ENCODE assay signal across 9 cellular contexts in the genomic region with DNA sequence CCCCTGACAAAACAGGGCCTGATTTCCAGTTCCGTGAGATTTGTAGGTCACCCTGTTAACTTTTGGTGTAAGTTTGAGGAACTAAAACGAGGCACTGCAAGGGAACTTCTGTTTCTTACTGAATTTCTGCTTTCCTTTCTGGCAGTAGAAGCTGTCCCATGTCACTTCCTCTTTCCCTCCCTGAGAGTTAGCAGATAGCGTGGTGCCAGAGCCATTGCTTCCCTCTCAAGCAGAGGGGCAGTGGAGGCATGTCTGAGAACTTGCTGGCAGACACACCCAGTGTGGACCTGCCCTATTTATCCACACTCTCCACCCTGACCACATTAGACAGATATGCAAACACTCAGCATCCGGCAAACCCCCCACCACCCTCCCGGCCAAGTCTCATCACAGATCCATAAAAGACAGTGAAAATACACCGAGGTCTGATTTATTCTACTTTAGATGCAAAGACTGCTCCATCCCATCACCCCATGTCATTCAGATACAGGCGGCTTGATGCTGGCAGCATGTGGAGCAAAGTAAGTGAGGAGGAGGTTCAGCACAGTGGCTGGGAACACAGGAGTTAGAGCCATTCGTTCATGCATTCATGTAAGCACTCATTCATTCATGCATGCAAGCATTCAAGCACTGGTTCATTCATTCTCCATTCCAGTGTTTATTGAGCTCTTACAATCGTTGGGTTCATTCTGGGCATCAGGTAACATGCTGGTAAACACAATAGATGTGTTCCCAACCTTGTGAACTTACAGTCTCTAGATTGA.
DNase-seq lines count a peak whose midpoint lies in the region; ATAC-seq and TF ChIP-seq lines count a peak whose summit lies in the region.
"Had no signal": no experiment of that assay in that cellular context is flagged by ENCODE, and none has a peak within 500 bp of the region (broad histone marks: within the 10 kb centered on the region; RNA-seq: fewer than 3 reads in every experiment).

No MANE protein-coding gene starts in this region.

- H3K36me3 ChIP-seq in thyroid gland, result no peaks in the 10 kb centered on the region
- H3K36me3 ChIP-seq in brain microvascular endothelial cell (replicated peaks), result no peaks in the 10 kb centered on the region

- no peak for TF ChIP-seq CTCF in thyroid gland (IDR thresholded peaks at IDR 0.05)
- TF ChIP-seq CTCF in brain microvascular endothelial cell (IDR thresholded peaks at IDR 0.05; ENCODE audit: low read depth, low read length, missing control alignments), result no peak
- TF ChIP-seq CTCF in dorsolateral prefrontal cortex (IDR thresholded peaks at IDR 0.05 in 54 of 56, conservative IDR thresholded peaks at IDR 0.05 in 2 of 56; ENCODE audit: low read depth in 1 of 56, partially characterized antibody in 56 of 56), result no peak

- intact Hi-C loops in left cardiac atrium (cut with DNase I) (no loop called here), thyroid gland (cut with DNase I) (no loop called here), dorsolateral prefrontal cortex (cut with DNase I) (no loop called here)

- H3K27me3 ChIP-seq in thyroid gland, result no peaks in the 10 kb centered on the region
- H3K27me3 ChIP-seq in brain microvascular endothelial cell (replicated peaks), result no peaks in the 10 kb centered on the region
- H3K27me3 ChIP-seq in dorsolateral prefrontal cortex, result peaks cover 0 to 5% (median 0%) of the 10 kb centered on the region in 45 donors

- peak; percentile 26 for DNase-seq in NCI-H69 (lab: John Stamatoyannopoulos, UW)
- DNase-seq in left cardiac atrium, result peak; percentile 46
- no peak for DNase-seq in thyroid gland
- DNase-seq in brain microvascular endothelial cell, result no peak
- no peak for DNase-seq in dorsolateral prefrontal cortex
- DNase-seq in activated CD4-positive, CD25-positive, alpha-beta regulatory T cell treated with anti-CD3 and anti-CD28 coated beads, Interleukin-2, amount 50 U/mL, for 72 hours, result no peak

- no peaks in the 10 kb centered on the region for H3K9me3 ChIP-seq in thyroid gland

- no peak overlapping the region for H3K27ac ChIP-seq in thyroid gland
- no peak overlapping the region for H3K27ac ChIP-seq in brain microvascular endothelial cell
- no peak overlapping the region for H3K27ac ChIP-seq in dorsolateral prefrontal cortex

- TF ChIP-seq POLR2A in thyroid gland (IDR thresholded peaks at IDR 0.05), result no peak

- WGBS in thyroid gland, 2 donors, result 58 to 64% methylated on average over 9 of the region's 9 CpGs

- ATAC-seq in GM18909 (IDR thresholded peaks at IDR 0.05; ENCODE audit: poor library complexity, unreplicated experiment), result peak; percentile 92
- ATAC-seq in HG02763 (IDR thresholded peaks at IDR 0.05; ENCODE audit: unreplicated experiment), result peak; percentile 75
- peak; percentile 77 to 83 for ATAC-seq in left cardiac atrium

- in situ Hi-C loops in brain microvascular endothelial cell (cut with HindIII; ENCODE audit: low pct_ligation_motif_present, low sequenced_read_pairs), result no loop called here

- no peaks in the 10 kb centered on the region for H3K4me1 ChIP-seq in thyroid gland

- H3K4me3 ChIP-seq in thyroid gland (replicated peaks in 1 of 3) (no peak overlapping the region), brain microvascular endothelial cell (ENCODE audit: low read depth, low read length) (no peak overlapping the region), dorsolateral prefrontal cortex (no peak overlapping the region)
- H3K4me3 ChIP-seq: skin epidermis had no signal

Comparison
In these comparisons a context has a peak if more than half of its experiments do, and no peak if none do; other contexts are left out.
1. DNase-seq: peak in NCI-H69 (single experiment) and left cardiac atrium (single experiment); none in thyroid gland (0 of 2), brain microvascular endothelial cell (single experiment), dorsolateral prefrontal cortex (0 of 10) and activated CD4-positive, CD25-positive, alpha-beta regulatory T cell treated with anti-CD3 and anti-CD28 coated beads, Interleukin-2, amount 50 U/mL, for 72 hours (single experiment).
2. Peak in every context shown above with its lines, with median percentiles within 50 percentile points of each other: ATAC-seq.